Comparison of ENCODE assay signal across 19 cellular contexts in genomic region chr9:130896233-130897012, GRCh38. TPM values are rescaled to one million over a fixed set of nuclear protein-coding genes. Genes with fewer than 3 reads are reported as not detected.
A peak's percentile ranks its signal among the peaks of the same experiment; 100 is the strongest.
DNase-seq lines count a peak whose midpoint lies in the region; ATAC-seq and TF ChIP-seq lines count a peak whose summit lies in the region.
"Had no signal": no experiment of that assay in that cellular context is flagged by ENCODE, and none has a peak within 500 bp of the region (broad histone marks: within the 10 kb centered on the region; RNA-seq: fewer than 3 reads in every experiment).

Gene QRFP, minus strand, starts transcription at chr9:130896812. Its CDS starts 2,974 bp downstream, at chr9:130893838.

- H3K36me3 Mint-ChIP-seq in dendritic cell treated with granulocyte-macrophage colony-stimulating factor and Interleukin-4, amounts not matched to agents 40 ng/mL and 50 ng/mL, for 4 days (ENCODE audit: low read depth) = no peaks in the 10 kb centered on the region
- no peaks in the 10 kb centered on the region for H3K36me3 Mint-ChIP-seq in natural killer cell treated with Interleukin-12 subunit alpha and Interleukin-12 subunit beta and Interleukin-15 and Interleukin-18, amount 100 ng/mL, for 72 hours

- peaks cover 6% of the 10 kb centered on the region for H3K27me3 Mint-ChIP-seq in dendritic cell treated with granulocyte-macrophage colony-stimulating factor and Interleukin-4, amounts not matched to agents 40 ng/mL and 50 ng/mL, for 4 days
- H3K27me3 Mint-ChIP-seq in natural killer cell treated with Interleukin-12 subunit alpha and Interleukin-12 subunit beta and Interleukin-15 and Interleukin-18, amount 100 ng/mL, for 72 hours = no peaks in the 10 kb centered on the region
- H3K27me3 Mint-ChIP-seq: activated CD4-positive, alpha-beta memory T cell treated with anti-CD3 and anti-CD28 coated beads, Interleukin-2, amount 10 ng/mL, durations not matched to agents 7 days and 5 days had no signal

- H3K4me2 ChIP-seq in DND-41 (ENCODE audit: insufficient read depth, low read length) = no peak within 1 kb of the TSS
- no peak within 1 kb of the TSS for H3K4me2 ChIP-seq in OCI-LY1 (ENCODE audit: low read length)

- H3K27me3 ChIP-seq in BE2C (peaks cover 17% of the 10 kb centered on the region), DND-41 (ENCODE audit: insufficient read depth, low read length, poor library complexity) (no peaks in the 10 kb centered on the region), OCI-LY1 (ENCODE audit: insufficient read depth, low read length) (no peaks in the 10 kb centered on the region)
- H3K27me3 ChIP-seq: pancreas had no signal

- no peaks in the 10 kb centered on the region for H3K9me2 ChIP-seq in OCI-LY1 (ENCODE audit: low read depth, low read length)

- H2AFZ ChIP-seq in DND-41 (ENCODE audit: low read depth, low read length) (no peak within 1 kb of the TSS), OCI-LY1 (ENCODE audit: low read length) (no peak within 1 kb of the TSS)

- H3K4me3 Mint-ChIP-seq in dendritic cell treated with granulocyte-macrophage colony-stimulating factor and Interleukin-4, amounts not matched to agents 40 ng/mL and 50 ng/mL, for 4 days = no peak within 1 kb of the TSS
- no peak within 1 kb of the TSS for H3K4me3 Mint-ChIP-seq in natural killer cell treated with Interleukin-12 subunit alpha and Interleukin-12 subunit beta and Interleukin-15 and Interleukin-18, amount 100 ng/mL, for 72 hours
- H3K4me3 Mint-ChIP-seq: activated CD4-positive, alpha-beta memory T cell treated with anti-CD3 and anti-CD28 coated beads, Interleukin-2, amount 10 ng/mL, durations not matched to agents 7 days and 5 days; activated T-cell treated with anti-CD3 and anti-CD28 coated beads, Interleukin-2, amount 50 U/mL, for 24 hours had no signal

- DNase-seq in BE2C = peak; percentile 16
- no peak for DNase-seq in DND-41
- no peak for DNase-seq in GM03348 (ENCODE audit: low spot score)
- no peak for DNase-seq in H4 (ENCODE audit: low spot score)
- DNase-seq in NCI-H2196 (lab: John Stamatoyannopoulos, UW; ENCODE audit: unreplicated experiment) = no peak
- DNase-seq in natural killer cell treated with Interleukin-12 subunit alpha and Interleukin-12 subunit beta and Interleukin-15 and Interleukin-18, amount 100 ng/mL, for 72 hours (ENCODE audit: low spot score) = no peak
- DNase-seq: activated CD4-positive, alpha-beta memory T cell treated with anti-CD3 and anti-CD28 coated beads, Interleukin-2, amount 10 ng/mL, durations not matched to agents 7 days and 5 days; activated naive CD4-positive, alpha-beta T cell treated with anti-CD3 and anti-CD28 coated beads, Interleukin-2, amount 50 U/mL, for 16 hours; activated T-cell treated with anti-CD3 and anti-CD28 coated beads, Interleukin-2, amount 50 U/mL, for 24 hours; AML-193; gastrocnemius medialis; HCEC 1CT; NCI-H1694 treated with DMSO at 0.1 percent for 48 hours; stimulated activated CD4-positive, alpha-beta T cell treated with anti-CD3 and anti-CD28 coated beads, Interleukin-2, amount 100 ng/mL, for 48 hours had no signal

- H3K4me1 Mint-ChIP-seq in dendritic cell treated with granulocyte-macrophage colony-stimulating factor and Interleukin-4, amounts not matched to agents 40 ng/mL and 50 ng/mL, for 4 days (ENCODE audit: low read depth) = peaks cover 18% of the 10 kb centered on the region
- H3K4me1 Mint-ChIP-seq in natural killer cell treated with Interleukin-12 subunit alpha and Interleukin-12 subunit beta and Interleukin-15 and Interleukin-18, amount 100 ng/mL, for 72 hours (ENCODE audit: low read depth in 2 of 2) = no peaks in the 10 kb centered on the region
- H3K4me1 Mint-ChIP-seq: activated CD4-positive, alpha-beta memory T cell treated with anti-CD3 and anti-CD28 coated beads, Interleukin-2, amount 10 ng/mL, durations not matched to agents 7 days and 5 days had no signal

- H4K20me1 ChIP-seq in DND-41 (ENCODE audit: insufficient read depth, low read length) (peaks cover 9% of the 10 kb centered on the region), OCI-LY1 (ENCODE audit: insufficient read depth, low read length) (no peaks in the 10 kb centered on the region)

- peak within 1 kb of the TSS; percentile 26 for H3K27ac Mint-ChIP-seq in dendritic cell treated with granulocyte-macrophage colony-stimulating factor and Interleukin-4, amounts not matched to agents 40 ng/mL and 50 ng/mL, for 4 days
- no peak within 1 kb of the TSS for H3K27ac Mint-ChIP-seq in natural killer cell treated with Interleukin-12 subunit alpha and Interleukin-12 subunit beta and Interleukin-15 and Interleukin-18, amount 100 ng/mL, for 72 hours
- H3K27ac Mint-ChIP-seq: activated CD4-positive, alpha-beta memory T cell treated with anti-CD3 and anti-CD28 coated beads, Interleukin-2, amount 10 ng/mL, durations not matched to agents 7 days and 5 days; activated T-cell treated with anti-CD3 and anti-CD28 coated beads, Interleukin-2, amount 50 U/mL, for 24 hours had no signal

- no peak within 1 kb of the TSS for H3K9ac ChIP-seq in DND-41 (ENCODE audit: low read depth, low read length)
- H3K9ac ChIP-seq in OCI-LY1 (ENCODE audit: low read length) = no peak within 1 kb of the TSS

- H3K79me2 ChIP-seq in DND-41 (ENCODE audit: insufficient read depth, low read length) (no peaks in the 10 kb centered on the region), OCI-LY1 (ENCODE audit: insufficient read depth, low read length) (no peaks in the 10 kb centered on the region)

- no peaks in the 10 kb centered on the region for H3K9me3 Mint-ChIP-seq in dendritic cell treated with granulocyte-macrophage colony-stimulating factor and Interleukin-4, amounts not matched to agents 40 ng/mL and 50 ng/mL, for 4 days
- H3K9me3 Mint-ChIP-seq in natural killer cell treated with Interleukin-12 subunit alpha and Interleukin-12 subunit beta and Interleukin-15 and Interleukin-18, amount 100 ng/mL, for 72 hours = no peaks in the 10 kb centered on the region
- H3K9me3 Mint-ChIP-seq: activated CD4-positive, alpha-beta memory T cell treated with anti-CD3 and anti-CD28 coated beads, Interleukin-2, amount 10 ng/mL, durations not matched to agents 7 days and 5 days; activated T-cell treated with anti-CD3 and anti-CD28 coated beads, Interleukin-2, amount 50 U/mL, for 24 hours had no signal

- TF ChIP-seq CTCF in BE2C (IDR thresholded peaks at IDR 0.05; ENCODE audit: low read depth, low read length) = no peak
- TF ChIP-seq CTCF in DND-41 (IDR thresholded peaks at IDR 0.05; ENCODE audit: borderline replicate concordance, extremely low read depth, low read length, poor library complexity, severe bottlenecking) = no peak
- TF ChIP-seq CTCF in OCI-LY1 (IDR thresholded peaks at IDR 0.05; ENCODE audit: low read length) = peak; percentile 33; the same call in 1 of the 2 replicates

- H3K36me3 ChIP-seq in BE2C (peaks cover 6% of the 10 kb centered on the region), DND-41 (ENCODE audit: insufficient read depth, low read length) (peaks cover 16% of the 10 kb centered on the region), OCI-LY1 (ENCODE audit: insufficient read depth, low read length) (no peaks in the 10 kb centered on the region)
- H3K36me3 ChIP-seq: pancreas had no signal

- H3K9me3 ChIP-seq in BE2C = no peaks in the 10 kb centered on the region
- no peaks in the 10 kb centered on the region for H3K9me3 ChIP-seq in DND-41 (ENCODE audit: insufficient read depth, low read length, severe bottlenecking)
- H3K9me3 ChIP-seq in OCI-LY1 (ENCODE audit: low read length) = no peaks in the 10 kb centered on the region
- H3K9me3 ChIP-seq: gastrocnemius medialis, pancreas had no signal

- ATAC-seq in DND-41 (ENCODE audit: insufficient read depth, low read depth) = 0 out of 3 replicates have a peak, but pooled peaks have one; percentile 20
- ATAC-seq in natural killer cell treated with Interleukin-12 subunit alpha and Interleukin-12 subunit beta and Interleukin-15 and Interleukin-18, amount 100 ng/mL, for 72 hours = no peak
- ATAC-seq: gastrocnemius medialis had no signal

- H3K4me3 ChIP-seq in BE2C (ENCODE audit: low read depth, low read length) (no peak within 1 kb of the TSS), DND-41 (ENCODE audit: low read depth in 1 of 2, low read length in 2 of 2) (no peak within 1 kb of the TSS), OCI-LY1 (ENCODE audit: low read depth, low read length, poor library complexity, severe bottlenecking) (no peak within 1 kb of the TSS)
- H3K4me3 ChIP-seq: gastrocnemius medialis, pancreas had no signal

- H3K27ac ChIP-seq in DND-41 (ENCODE audit: low read length) = no peak within 1 kb of the TSS
- H3K27ac ChIP-seq in OCI-LY1 (ENCODE audit: low read depth, low read length, poor library complexity, severe bottlenecking) = no peak within 1 kb of the TSS
- H3K27ac ChIP-seq: epithelial cell of prostate, gastrocnemius medialis, pancreas had no signal

- H3K4me1 ChIP-seq in BE2C = peaks cover 3% of the 10 kb centered on the region; the same call in 1 of the 2 replicates
- no peaks in the 10 kb centered on the region for H3K4me1 ChIP-seq in DND-41 (ENCODE audit: insufficient read depth, low read length)
- no peaks in the 10 kb centered on the region for H3K4me1 ChIP-seq in OCI-LY1 (ENCODE audit: insufficient read depth, low read length, severe bottlenecking)
- H3K4me1 ChIP-seq: pancreas had no signal

- no peaks in the 10 kb centered on the region for H3F3A ChIP-seq in OCI-LY1 (ENCODE audit: insufficient read depth, low read length)

- intact Hi-C loops in dendritic cell treated with granulocyte-macrophage colony-stimulating factor and Interleukin-4, amounts not matched to agents 40 ng/mL and 50 ng/mL, for 4 days (cut with micrococcal nuclease) = loop anchor here (10.0 kb wide), 1 partner anchor 148 kb away; no protein-coding TSS in a partner anchor

RNA-seq across cellular contexts. Expression of gene QRFP, which starts in this region (rescaled TPM):
- not detected for polyA plus RNA-seq in BE2C (2012; ENCODE audit: insufficient read depth, insufficient read length, low read depth)
- not detected in 2 replicates for total RNA-seq in H4 (2014; rRNA removed; shearing (Covaris generic))
- not detected for total RNA-seq in natural killer cell treated with Interleukin-12 subunit alpha and Interleukin-12 subunit beta and Interleukin-15 and Interleukin-18, amount 100 ng/mL, for 72 hours
- total RNA-seq: activated CD4-positive, alpha-beta memory T cell treated with anti-CD3 and anti-CD28 coated beads, Interleukin-2, amount 10 ng/mL, durations not matched to agents 7 days and 5 days; gastrocnemius medialis; lower leg skin; pancreas had no signal
- polyA plus RNA-seq: pancreas had no signal
